In the genomic region with DNA sequence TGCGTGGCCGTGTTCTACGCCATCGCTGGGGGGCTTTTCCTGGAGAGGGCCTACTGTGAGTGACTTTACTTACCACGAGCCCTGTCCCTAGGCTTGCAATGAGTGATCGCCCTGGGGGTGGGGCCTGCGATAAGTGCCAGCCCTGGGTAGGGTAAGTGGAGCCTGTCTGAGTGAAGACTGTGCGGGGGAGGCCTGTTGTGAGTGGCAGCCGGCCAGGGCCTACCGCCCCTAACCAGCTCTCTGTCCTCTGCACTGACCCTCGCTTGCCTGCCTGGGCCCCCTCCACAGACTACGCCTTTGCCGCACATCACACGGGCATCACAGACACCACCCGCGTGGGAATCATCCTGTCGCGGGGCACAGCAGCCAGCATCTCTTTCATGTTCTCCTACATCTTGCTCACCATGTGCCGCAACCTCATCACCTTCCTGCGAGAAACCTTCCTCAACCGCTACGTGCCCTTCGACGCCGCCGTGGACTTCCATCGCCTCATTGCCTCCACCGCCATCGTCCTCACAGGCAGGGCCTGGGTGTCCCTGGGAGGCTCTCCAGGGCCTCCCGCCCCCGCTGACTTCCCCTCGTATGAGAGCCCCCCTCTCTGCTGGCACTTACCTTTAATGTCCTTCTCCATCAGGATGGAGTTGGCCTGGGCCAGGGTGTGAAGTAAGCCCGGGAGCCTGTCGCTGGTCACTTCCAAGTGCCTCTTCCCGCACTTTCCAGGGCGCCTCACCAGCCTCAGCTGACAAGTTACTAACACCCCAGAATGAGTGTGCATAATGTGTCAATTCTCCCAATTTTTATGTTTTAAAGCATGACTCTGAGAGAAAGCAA, we compare ENCODE assay signal across 28 cellular contexts. TPM values are rescaled to one million over a fixed set of nuclear protein-coding genes. Genes with fewer than 3 reads are reported as not detected.
"Had no signal": no experiment of that assay in that cellular context is flagged by ENCODE, and none has a peak within 500 bp of the region (broad histone marks: within the 10 kb centered on the region; RNA-seq: fewer than 3 reads in every experiment).

No MANE protein-coding gene starts in this region.

- DNase-seq: cortex of kidney; effector memory CD4-positive, alpha-beta T cell; heart left ventricle; hippocampal formation; kidney glomerular epithelial cell; mucosa of descending colon; naive thymus-derived CD8-positive, alpha-beta T cell; occipital lobe; psoas muscle; retina; sigmoid colon; stimulated activated CD4-positive, alpha-beta T cell treated with anti-CD3 and anti-CD28 coated beads, Interleukin-2, amount 100 ng/mL, for 24 hours; stimulated activated CD4-positive, alpha-beta T cell treated with anti-CD3 and anti-CD28 coated beads, Interleukin-4, amount 100 ng/mL, for 4 hours; stimulated activated naive CD4-positive, alpha-beta T cell treated with Interleukin-2 at 50 U/mL for 16 hours; tibial artery had no signal

- ATAC-seq: esophagus mucosa; heart left ventricle; left lobe of liver; mucosa of descending colon; naive thymus-derived CD8-positive, alpha-beta T cell; psoas muscle had no signal

- H3K27ac ChIP-seq: heart left ventricle, parathyroid adenoma, psoas muscle, sigmoid colon, skin epidermis, tibial artery, upper lobe of left lung, vagina had no signal

- H3K27ac Mint-ChIP-seq: naive thymus-derived CD8-positive, alpha-beta T cell had no signal

- H3K27me3 Mint-ChIP-seq: naive thymus-derived CD8-positive, alpha-beta T cell had no signal

- H3K4me3 ChIP-seq: heart left ventricle, mucosa of descending colon, psoas muscle, sigmoid colon, skin epidermis, tibial artery, upper lobe of left lung, vagina had no signal

- H2AFZ ChIP-seq: parathyroid adenoma had no signal

- H3K27me3 ChIP-seq: heart left ventricle, sigmoid colon, tibial artery, upper lobe of left lung, vagina had no signal

- H3K79me2 ChIP-seq: parathyroid adenoma had no signal

- H3K9me3 ChIP-seq: heart left ventricle, mucosa of descending colon, psoas muscle, sigmoid colon, tibial artery, upper lobe of left lung, vagina had no signal

- FAIRE-seq: endometrium, frontal cortex had no signal

- H3K4me1 ChIP-seq: heart left ventricle, parathyroid adenoma, psoas muscle, sigmoid colon, tibial artery had no signal

- H3K9me3 Mint-ChIP-seq: naive thymus-derived CD8-positive, alpha-beta T cell; neural crest cell had no signal

- H3K9ac ChIP-seq: parathyroid adenoma had no signal

- H3K4me3 Mint-ChIP-seq: naive thymus-derived CD8-positive, alpha-beta T cell; neural crest cell had no signal

RNA-seq across cellular contexts. Expression of gene DUOX1, which starts 22.4 kb away (rescaled TPM):
- total RNA-seq: fibroblast of lung; frontal cortex; glomerular endothelial cell; naive thymus-derived CD8-positive, alpha-beta T cell; neural crest cell; occipital lobe; temporal lobe had no signal
- polyA plus RNA-seq: fibroblast of lung had no signal

RNA-seq across cellular contexts. Expression of gene DUOXA1, which starts 22.5 kb away (rescaled TPM):
- total RNA-seq: fibroblast of lung, frontal cortex, glomerular endothelial cell, left lobe of liver, neural crest cell had no signal
- polyA plus RNA-seq: fibroblast of lung had no signal

RNA-seq across cellular contexts. Expression of gene DUOXA2, which starts 38.1 kb away (rescaled TPM):
- total RNA-seq: fibroblast of lung; frontal cortex; glomerular endothelial cell; heart left ventricle; left lobe of liver; lower leg skin; naive thymus-derived CD8-positive, alpha-beta T cell; neural crest cell; occipital lobe; psoas muscle; temporal lobe had no signal
- polyA plus RNA-seq: fibroblast of lung; naive thymus-derived CD8-positive, alpha-beta T cell had no signal

RNA-seq across cellular contexts. Expression of gene DUOX2, which starts 38.2 kb away (rescaled TPM):
- total RNA-seq: fibroblast of lung; frontal cortex; glomerular endothelial cell; naive thymus-derived CD8-positive, alpha-beta T cell; occipital lobe; temporal lobe had no signal
- polyA plus RNA-seq: fibroblast of lung; naive thymus-derived CD8-positive, alpha-beta T cell had no signal
